In the genomic region with DNA sequence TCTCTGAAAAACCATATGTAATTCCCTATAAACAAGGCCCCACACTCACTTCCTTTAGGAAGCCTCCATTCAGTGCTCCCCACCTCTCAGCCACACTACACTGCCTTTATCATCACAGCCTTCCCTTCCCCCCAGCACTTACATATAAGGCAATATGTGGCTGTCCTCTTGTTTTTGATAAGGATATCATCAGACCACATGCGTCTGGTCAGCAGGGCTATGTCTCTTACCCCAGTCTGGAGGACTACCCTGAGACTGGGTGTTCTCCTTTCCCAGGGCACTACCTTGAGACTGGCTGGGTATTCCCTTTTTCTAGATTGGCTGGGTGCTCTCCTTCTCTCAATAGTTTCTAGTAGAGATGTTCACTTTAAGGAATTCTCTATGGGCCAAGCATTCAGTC, we compare ENCODE assay signal across 1 cellular context.
TF ChIP-seq lines count a peak whose summit lies in the region.

No MANE protein-coding gene starts in this region.

TF ChIP-seq in K562, 482 proteins besides CTCF, POLR2A, EP300 and RAD21 (continued from another document and continues in another):
- no peak for TF ChIP-seq AFF1 (IDR thresholded peaks at IDR 0.05; ENCODE audit: low read depth in 1 of 2, partially characterized antibody in 2 of 2)
- TF ChIP-seq CEBPB (tag; IDR thresholded peaks at IDR 0.05), result no peak
- no peak for TF ChIP-seq POLR3G (IDR thresholded peaks at IDR 0.05; ENCODE audit: extremely low read depth, insufficient read length, insufficient replicate concordance)
- TF ChIP-seq ZBTB8A (IDR thresholded peaks at IDR 0.05; ENCODE audit: partially characterized antibody), result no peak
- peak; percentile 71; the same call in 1 of the 2 replicates for TF ChIP-seq MYNN (IDR thresholded peaks at IDR 0.05)
- TF ChIP-seq MYNN (CRISPR knock-in tag; IDR thresholded peaks at IDR 0.05), result no peak
- peak in 1 of 2 experiments; percentile 49; a peak in 2 of 4 replicates for TF ChIP-seq MNT (conservative IDR thresholded peaks at IDR 0.05)
- no peak for TF ChIP-seq RBM22 (IDR thresholded peaks at IDR 0.05; ENCODE audit: low read depth, low read length, poor library complexity, severe bottlenecking)
- TF ChIP-seq ZNF696 (CRISPR knock-in tag; conservative IDR thresholded peaks at IDR 0.05), result no peak
- peak; percentile 91 for TF ChIP-seq CBFA2T3 (IDR thresholded peaks at IDR 0.05)
- TF ChIP-seq SIRT6 (IDR thresholded peaks at IDR 0.05; ENCODE audit: low read depth, low read length), result no peak
- TF ChIP-seq ZNF197 (CRISPR knock-in tag; IDR thresholded peaks at IDR 0.05; ENCODE audit: low read depth), result peak; percentile 73; the same call in 1 of the 2 replicates
- TF ChIP-seq RFX5 (IDR thresholded peaks at IDR 0.05; ENCODE audit: low read depth, low read length), result no peak
- TF ChIP-seq, protein P1, sequence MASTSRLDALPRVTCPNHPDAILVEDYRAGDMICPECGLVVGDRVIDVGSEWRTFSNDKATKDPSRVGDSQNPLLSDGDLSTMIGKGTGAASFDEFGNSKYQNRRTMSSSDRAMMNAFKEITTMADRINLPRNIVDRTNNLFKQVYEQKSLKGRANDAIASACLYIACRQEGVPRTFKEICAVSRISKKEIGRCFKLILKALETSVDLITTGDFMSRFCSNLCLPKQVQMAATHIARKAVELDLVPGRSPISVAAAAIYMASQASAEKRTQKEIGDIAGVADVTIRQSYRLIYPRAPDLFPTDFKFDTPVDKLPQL (IDR thresholded peaks at IDR 0.05; ENCODE audit: extremely low read depth, insufficient read length), result no peak
- no peak; the same call in 1 of the 2 replicates for TF ChIP-seq ESRRA (IDR thresholded peaks at IDR 0.05; ENCODE audit: borderline replicate concordance, low read depth)
- TF ChIP-seq C11orf30 (IDR thresholded peaks at IDR 0.05; ENCODE audit: low read depth), result no peak
- no peak for TF ChIP-seq FIP1L1 (IDR thresholded peaks at IDR 0.05; ENCODE audit: low read depth, low read length, poor library complexity, severe bottlenecking)
- TF ChIP-seq DPF2 (IDR thresholded peaks at IDR 0.05), result peak; percentile 79
- no peak for TF ChIP-seq HMG20A (CRISPR knock-in tag; conservative IDR thresholded peaks at IDR 0.05)
- TF ChIP-seq ZNF766 (CRISPR knock-in tag; conservative IDR thresholded peaks at IDR 0.05), result peak; percentile 42; the same call in 1 of the 2 replicates
- TF ChIP-seq LCOR (CRISPR knock-in tag; IDR thresholded peaks at IDR 0.05), result 0 out of 2 replicates have a peak, but pooled peaks have one; percentile 19
- no peak for TF ChIP-seq ATF2 (CRISPR knock-in tag; IDR thresholded peaks at IDR 0.05)
- TF ChIP-seq PRDM10 (IDR thresholded peaks at IDR 0.05; ENCODE audit: partially characterized antibody), result peak; percentile 29
- TF ChIP-seq USF2 (CRISPR knock-in tag; IDR thresholded peaks at IDR 0.05), result no peak
- TF ChIP-seq ZNF561 (CRISPR knock-in tag; conservative IDR thresholded peaks at IDR 0.05), result no peak
- TF ChIP-seq, protein P2, sequence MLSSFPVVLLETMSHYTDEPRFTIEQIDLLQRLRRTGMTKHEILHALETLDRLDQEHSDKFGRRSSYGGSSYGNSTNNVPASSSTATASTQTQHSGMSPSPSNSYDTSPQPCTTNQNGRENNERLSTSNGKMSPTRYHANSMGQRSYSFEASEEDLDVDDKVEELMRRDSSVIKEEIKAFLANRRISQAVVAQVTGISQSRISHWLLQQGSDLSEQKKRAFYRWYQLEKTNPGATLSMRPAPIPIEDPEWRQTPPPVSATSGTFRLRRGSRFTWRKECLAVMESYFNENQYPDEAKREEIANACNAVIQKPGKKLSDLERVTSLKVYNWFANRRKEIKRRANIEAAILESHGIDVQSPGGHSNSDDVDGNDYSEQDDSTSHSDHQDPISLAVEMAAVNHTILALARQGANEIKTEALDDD (IDR thresholded peaks at IDR 0.05), result peak; percentile 79
- TF ChIP-seq ZBTB11 (CRISPR knock-in tag; IDR thresholded peaks at IDR 0.05), result peak in 1 of 3 experiments; percentile 62; a peak in 1 of 6 replicates
- TF ChIP-seq SAFB (IDR thresholded peaks at IDR 0.05; ENCODE audit: borderline replicate concordance, low read depth, low read length), result no peak
- no peak for TF ChIP-seq CXXC5 (CRISPR knock-in tag; IDR thresholded peaks at IDR 0.05)
- TF ChIP-seq, protein P3, sequence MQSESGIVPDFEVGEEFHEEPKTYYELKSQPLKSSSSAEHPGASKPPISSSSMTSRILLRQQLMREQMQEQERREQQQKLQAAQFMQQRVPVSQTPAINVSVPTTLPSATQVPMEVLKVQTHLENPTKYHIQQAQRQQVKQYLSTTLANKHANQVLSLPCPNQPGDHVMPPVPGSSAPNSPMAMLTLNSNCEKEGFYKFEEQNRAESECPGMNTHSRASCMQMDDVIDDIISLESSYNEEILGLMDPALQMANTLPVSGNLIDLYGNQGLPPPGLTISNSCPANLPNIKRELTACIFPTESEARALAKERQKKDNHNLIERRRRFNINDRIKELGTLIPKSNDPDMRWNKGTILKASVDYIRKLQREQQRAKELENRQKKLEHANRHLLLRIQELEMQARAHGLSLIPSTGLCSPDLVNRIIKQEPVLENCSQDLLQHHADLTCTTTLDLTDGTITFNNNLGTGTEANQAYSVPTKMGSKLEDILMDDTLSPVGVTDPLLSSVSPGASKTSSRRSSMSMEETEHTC (IDR thresholded peaks at IDR 0.05), result peak; percentile 56; the same call in 1 of the 2 replicates
- TF ChIP-seq TEAD4 (IDR thresholded peaks at IDR 0.05; ENCODE audit: low read length), result peak; percentile 83
- TF ChIP-seq TEAD4 (CRISPR knock-in tag; IDR thresholded peaks at IDR 0.05; ENCODE audit: borderline replicate concordance), result no peak
- TF ChIP-seq POLR3A (IDR thresholded peaks at IDR 0.05; ENCODE audit: borderline replicate concordance, extremely low read depth, insufficient read depth, insufficient read length), result no peak
- TF ChIP-seq, protein P4, sequence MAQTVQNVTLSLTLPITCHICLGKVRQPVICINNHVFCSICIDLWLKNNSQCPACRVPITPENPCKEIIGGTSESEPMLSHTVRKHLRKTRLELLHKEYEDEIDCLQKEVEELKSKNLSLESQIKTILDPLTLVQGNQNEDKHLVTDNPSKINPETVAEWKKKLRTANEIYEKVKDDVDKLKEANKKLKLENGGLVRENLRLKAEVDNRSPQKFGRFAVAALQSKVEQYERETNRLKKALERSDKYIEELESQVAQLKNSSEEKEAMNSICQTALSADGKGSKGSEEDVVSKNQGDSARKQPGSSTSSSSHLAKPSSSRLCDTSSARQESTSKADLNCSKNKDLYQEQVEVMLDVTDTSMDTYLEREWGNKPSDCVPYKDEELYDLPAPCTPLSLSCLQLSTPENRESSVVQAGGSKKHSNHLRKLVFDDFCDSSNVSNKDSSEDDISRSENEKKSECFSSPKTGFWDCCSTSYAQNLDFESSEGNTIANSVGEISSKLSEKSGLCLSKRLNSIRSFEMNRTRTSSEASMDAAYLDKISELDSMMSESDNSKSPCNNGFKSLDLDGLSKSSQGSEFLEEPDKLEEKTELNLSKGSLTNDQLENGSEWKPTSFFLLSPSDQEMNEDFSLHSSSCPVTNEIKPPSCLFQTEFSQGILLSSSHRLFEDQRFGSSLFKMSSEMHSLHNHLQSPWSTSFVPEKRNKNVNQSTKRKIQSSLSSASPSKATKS (CRISPR knock-in tag; IDR thresholded peaks at IDR 0.05), result no peak
